In the genomic region with DNA sequence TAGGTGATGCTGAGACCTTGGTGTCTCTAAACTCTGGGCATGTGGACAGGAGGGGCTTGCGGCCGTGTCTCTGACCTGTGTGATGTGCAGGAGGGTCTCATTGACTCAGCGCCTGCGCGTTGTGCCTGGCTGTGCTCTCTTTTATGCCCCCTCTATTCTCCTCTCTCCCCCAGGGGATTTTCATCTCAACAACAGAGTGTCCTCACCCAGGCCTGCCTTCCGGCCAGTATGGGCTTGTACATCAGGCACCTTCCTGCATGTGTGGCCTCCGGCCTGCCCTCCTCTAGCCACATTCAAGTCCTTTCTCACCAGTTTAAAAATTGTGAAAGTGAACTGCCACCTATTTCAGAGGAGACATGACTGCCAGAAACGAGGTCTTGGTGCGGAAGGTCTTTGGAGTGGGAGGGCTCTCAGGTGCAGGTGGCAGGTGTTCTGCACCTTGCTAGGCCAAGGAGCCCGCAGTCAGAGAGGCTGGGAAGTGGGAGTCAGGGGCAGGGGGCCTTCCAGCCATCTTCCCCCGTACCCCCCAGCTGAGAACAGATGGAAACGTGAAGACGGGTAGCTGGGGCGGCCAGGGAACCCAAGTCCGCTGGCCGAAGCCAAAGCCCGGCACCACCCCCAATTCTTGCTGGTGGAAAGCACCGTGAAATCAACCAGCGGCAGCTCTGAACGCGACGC, we compare ENCODE assay signal across 7 cellular contexts. TPM values are rescaled to one million over a fixed set of nuclear protein-coding genes. Genes with fewer than 3 reads are reported as not detected.
DNase-seq lines count a peak whose midpoint lies in the region; ATAC-seq and TF ChIP-seq lines count a peak whose summit lies in the region.

No MANE protein-coding gene starts in this region.

- RAD21 ChIA-PET in HCT116 (lab: Charles Lee; ENCODE audit: low non-redundant PET in 1 of 2, low total read pairs in 2 of 2, uncharacterized antibody in 2 of 2, unreplicated experiment in 2 of 2): no interaction called here

- DNase-seq in HCT116 (ENCODE audit: low read depth, low spot score): no peak
- no peak for DNase-seq in WTC11 (ENCODE audit: low spot score)
- no peak for DNase-seq in stimulated activated naive B cell treated with anti-CD40 and anti-IgM and Interleukin-4, amounts not matched to agents 10 μg/mL and 1 μg/mL and 100 μg/mL, for 72 hours
- DNase-seq in HPDE6-E6E7 (ENCODE audit: extremely low spot score): no peak

- TF ChIP-seq RAD21 in HCT116 (IDR thresholded peaks at IDR 0.05; ENCODE audit: low read depth): no peak

- H3K9me3 Mint-ChIP-seq in WTC11: no peaks in the 10 kb centered on the region
- H3K9me3 Mint-ChIP-seq in stimulated activated naive B cell treated with anti-CD40 and anti-IgM and Interleukin-4, amounts not matched to agents 10 μg/mL and 1 μg/mL and 100 μg/mL, for 72 hours: no peaks in the 10 kb centered on the region

- H3K27me3 ChIP-seq in HCT116 (ENCODE audit: insufficient read depth, low read length): no peaks in the 10 kb centered on the region
- no peaks in the 10 kb centered on the region for H3K27me3 ChIP-seq in gastroesophageal sphincter

- 94 to 100% methylated on average over 2 to 4 of the region's 22 CpGs for whole genome bisulfite sequencing in gastroesophageal sphincter (ENCODE audit: low coverage in 1 of 2), 2 donors

- BruUV-seq in HCT116 (replicated peaks; lab: Mats Ljungman, UMichigan): no TSS peak

- H3K27ac ChIP-seq in HCT116 (ENCODE audit: low read depth, low read length): peak overlapping the region; percentile 84; the same call in 1 of the 2 replicates
- H3K27ac ChIP-seq in gastroesophageal sphincter: peak overlapping the region in 3 of 4 donors; percentile 91 to 93 (median 92)

- no peaks in the 10 kb centered on the region for H4K20me1 ChIP-seq in HCT116 (ENCODE audit: insufficient read depth)

- H2AFZ ChIP-seq in HCT116 (ENCODE audit: low read depth, low read length, poor library complexity, severe bottlenecking): no peak overlapping the region

- H3K27ac Mint-ChIP-seq in WTC11: 0 out of 2 replicates have a peak overlapping the region, but pooled peaks have one; percentile 65
- peak overlapping the region; percentile 84 for H3K27ac Mint-ChIP-seq in stimulated activated naive B cell treated with anti-CD40 and anti-IgM and Interleukin-4, amounts not matched to agents 10 μg/mL and 1 μg/mL and 100 μg/mL, for 72 hours

- no peaks in the 10 kb centered on the region for H3K9me3 ChIP-seq in HCT116 (ENCODE audit: control insufficient read depth in 1 of 2, insufficient read depth in 1 of 2, low read depth in 1 of 2, low read length in 2 of 2)
- H3K9me3 ChIP-seq in gastroesophageal sphincter: no peaks in the 10 kb centered on the region

- no peaks in the 10 kb centered on the region for H3K9me2 ChIP-seq in HCT116 (ENCODE audit: insufficient read depth)

- no peak for TF ChIP-seq EP300 in gastroesophageal sphincter (IDR thresholded peaks at IDR 0.05)

- peak overlapping the region; percentile 73 for H3K4me3 Mint-ChIP-seq in WTC11
- H3K4me3 Mint-ChIP-seq in stimulated activated naive B cell treated with anti-CD40 and anti-IgM and Interleukin-4, amounts not matched to agents 10 μg/mL and 1 μg/mL and 100 μg/mL, for 72 hours: peak overlapping the region; percentile 73 to 90

- peaks cover 9% of the 10 kb centered on the region for H3K4me1 Mint-ChIP-seq in WTC11
- H3K4me1 Mint-ChIP-seq in stimulated activated naive B cell treated with anti-CD40 and anti-IgM and Interleukin-4, amounts not matched to agents 10 μg/mL and 1 μg/mL and 100 μg/mL, for 72 hours: peaks cover 8 to 25% of the 10 kb centered on the region in 2 donors

- peaks cover 18% of the 10 kb centered on the region; the same call in 1 of the 2 replicates for H3K79me2 ChIP-seq in HCT116 (ENCODE audit: insufficient read depth, low read length)

- no peaks in the 10 kb centered on the region; the same call in 1 of the 2 replicates for H3K27me3 Mint-ChIP-seq in WTC11 (ENCODE audit: low read depth)
- no peaks in the 10 kb centered on the region for H3K27me3 Mint-ChIP-seq in stimulated activated naive B cell treated with anti-CD40 and anti-IgM and Interleukin-4, amounts not matched to agents 10 μg/mL and 1 μg/mL and 100 μg/mL, for 72 hours

- no peak for TF ChIP-seq CTCF in HCT116 (IDR thresholded peaks at IDR 0.05 in 2 of 3, conservative IDR thresholded peaks at IDR 0.05 in 1 of 3; ENCODE audit: borderline replicate concordance in 1 of 3, insufficient read depth in 1 of 3, low read depth in 2 of 3, low read length in 2 of 3)
- TF ChIP-seq CTCF in WTC11 (IDR thresholded peaks at IDR 0.05): no peak
- no peak for TF ChIP-seq CTCF in gastroesophageal sphincter (IDR thresholded peaks at IDR 0.05)

- H3K4me1 ChIP-seq in HCT116 (ENCODE audit: control insufficient read depth in 1 of 2, insufficient read depth in 2 of 2, low read length in 2 of 2) (peaks cover 9 to 17% of the 10 kb centered on the region in 2 experiments), gastroesophageal sphincter (peaks cover 0 to 24% (median 18%) of the 10 kb centered on the region in 3 donors)

- H3K36me3 ChIP-seq in HCT116 (ENCODE audit: control insufficient read depth in 1 of 2, insufficient read depth in 2 of 2, low read length in 2 of 2): peaks cover 9 to 17% of the 10 kb centered on the region in 2 experiments; a peak in 3 of 4 replicates
- peaks cover 0 to 79% of the 10 kb centered on the region in 2 donors for H3K36me3 ChIP-seq in gastroesophageal sphincter

- peak overlapping the region; percentile 38; the same call in 1 of the 2 replicates for H3K9ac ChIP-seq in HCT116 (ENCODE audit: low read length)

- CTCF ChIA-PET in HCT116 (lab: Charles Lee) (interaction anchor here (0.6 to 1.2 kb wide), 5 partner anchors 9 to 341 kb away, joined by 3 to 7 read pairs (median 4); partner anchors contain the start of gene ZDHHC4), WTC11 (lab: Charles Lee) (interaction anchor here (0.5 to 2.7 kb wide), 13 partner anchors 9 to 787 kb away, joined by 3 to 27 read pairs (median 5); partner anchors contain the start of gene ZDHHC4)

- POLR2A ChIA-PET in HCT116 (lab: Charles Lee) (interaction anchor here (0.7 kb wide), 1 partner anchor 31 kb away, joined by 3 read pairs; no protein-coding TSS in a partner anchor), WTC11 (lab: Charles Lee) (interaction anchor here (0.6 to 1.2 kb wide), 2 partner anchors 72 to 73 kb away, joined by 4 to 5 read pairs; no protein-coding TSS in a partner anchor)

- H3K4me3 ChIP-seq in HCT116 (replicated peaks in 1 of 2; ENCODE audit: low read depth in 1 of 2, low read length in 2 of 2) (no peak overlapping the region; a peak in 1 of 4 replicates), gastroesophageal sphincter (peak overlapping the region in 1 of 2 donors; percentile 91)

- TF ChIP-seq POLR2A in HCT116 (IDR thresholded peaks at IDR 0.05; ENCODE audit: borderline replicate concordance, extremely low read depth, insufficient read depth, insufficient read length): no peak
- no peak for TF ChIP-seq POLR2A in gastroesophageal sphincter (IDR thresholded peaks at IDR 0.05)

- H3K36me3 Mint-ChIP-seq in WTC11: peaks cover 48% of the 10 kb centered on the region
- H3K36me3 Mint-ChIP-seq in stimulated activated naive B cell treated with anti-CD40 and anti-IgM and Interleukin-4, amounts not matched to agents 10 μg/mL and 1 μg/mL and 100 μg/mL, for 72 hours: peaks cover 41 to 43% of the 10 kb centered on the region in 2 donors

- intact Hi-C loops in HCT116 (cut with micrococcal nuclease): loop anchor here (10.0 kb wide), 1 partner anchor 266 kb away; no protein-coding TSS in a partner anchor

- H3K4me2 ChIP-seq in HCT116 (ENCODE audit: low read length): peak overlapping the region; percentile 51

- ATAC-seq in HCT116 (no peak; the same call in 1 of the 2 replicates), WTC11 (peak; percentile 13), gastroesophageal sphincter (no peak), HG02885 (IDR thresholded peaks at IDR 0.05; ENCODE audit: poor library complexity, unreplicated experiment) (no peak), HG03354 (IDR thresholded peaks at IDR 0.05; ENCODE audit: poor library complexity, severe bottlenecking, unreplicated experiment) (no peak)
- ATAC-seq in stimulated activated naive B cell treated with anti-CD40 and anti-IgM and Interleukin-4, amounts not matched to agents 10 μg/mL and 1 μg/mL and 100 μg/mL, for 72 hours (replicated peaks): no peak

TF ChIP-seq in HCT116, 20 proteins besides CTCF, POLR2A, EP300 and RAD21 (continues in another document):
- TF ChIP-seq EZH2phosphoT487 (IDR thresholded peaks at IDR 0.05; ENCODE audit: borderline replicate concordance) (no peak), EGR1 (IDR thresholded peaks at IDR 0.05; ENCODE audit: low read depth) (no peak), EZH2 (IDR thresholded peaks at IDR 0.05) (no peak), ATF3 (IDR thresholded peaks at IDR 0.05) (no peak), CBX3 (IDR thresholded peaks at IDR 0.05; ENCODE audit: low read depth) (no peak)

TF ChIP-seq in WTC11, 78 proteins besides CTCF, POLR2A, EP300 and RAD21 (continues in another document):
- no peak for TF ChIP-seq FOXK1 (CRISPR knock-in tag; IDR thresholded peaks at IDR 0.05)
- no peak for TF ChIP-seq ZNF263 (CRISPR knock-in tag; IDR thresholded peaks at IDR 0.05; ENCODE audit: low read depth)
- no peak for TF ChIP-seq PREB (CRISPR knock-in tag; IDR thresholded peaks at IDR 0.05; ENCODE audit: borderline replicate concordance)
- TF ChIP-seq TEAD4 (CRISPR knock-in tag; IDR thresholded peaks at IDR 0.05): no peak

RNA-seq across cellular contexts. Expression of gene INTS15, which starts 0.5 kb away (rescaled TPM):
- total RNA-seq in HCT116 (2021; ENCODE audit: unreplicated experiment): 24.3 TPM
- polyA plus RNA-seq in HCT116 (2012): 13.1 and 14.6 TPM in 2 replicates
- total RNA-seq in WTC11 (2021): 25.6 to 28.2 TPM (median 27.6 TPM) in 3 replicates
- total RNA-seq in gastroesophageal sphincter: 10 to 100 TPM; 25.6 to 34.5 (median 32.5) TPM

RNA-seq across cellular contexts. Expression of gene ZDHHC4, which starts 12.0 kb away (rescaled TPM):
- 59.3 TPM for total RNA-seq in HCT116 (2021; ENCODE audit: unreplicated experiment)
- polyA plus RNA-seq in HCT116 (2012): 70.0 and 80.4 TPM in 2 replicates
- total RNA-seq in WTC11 (2021): 37.7 to 48.2 TPM (median 46.4 TPM) in 3 replicates
- 10 to 100 TPM; 54.6 to 63.8 (median 58.8) TPM for total RNA-seq in gastroesophageal sphincter

RNA-seq across cellular contexts. Expression of gene ZNF853, which starts 26.1 kb away (rescaled TPM):
- total RNA-seq in HCT116 (2021; ENCODE audit: unreplicated experiment): 0.05 TPM
- polyA plus RNA-seq in HCT116 (2012): 0.04 and 0.09 TPM in 2 replicates
- 7.7 to 8.0 TPM (median 8.0 TPM) in 3 replicates for total RNA-seq in WTC11 (2021)
- 10 to 100 TPM; 12.9 to 32.3 (median 19.4) TPM for total RNA-seq in gastroesophageal sphincter

RNA-seq across cellular contexts. Expression of gene GRID2IP, which starts 38.0 kb away (rescaled TPM):
- 3.2 TPM for total RNA-seq in HCT116 (2021; ENCODE audit: unreplicated experiment)
- 1.4 and 1.8 TPM in 2 replicates for polyA plus RNA-seq in HCT116 (2012)
- total RNA-seq in WTC11 (2021): 3.0 to 4.8 TPM (median 4.6 TPM) in 3 replicates
- total RNA-seq in gastroesophageal sphincter: under 1 TPM in 1 of 4 donors, not detected in 3; 0.27 TPM

RNA-seq across cellular contexts. Expression of gene ZNF316, which starts 47.8 kb away (rescaled TPM):
- total RNA-seq in HCT116 (2021; ENCODE audit: unreplicated experiment): 25.0 TPM
- polyA plus RNA-seq in HCT116 (2012): 13.3 and 14.2 TPM in 2 replicates
- 15.1 to 19.9 TPM (median 18.8 TPM) in 3 replicates for total RNA-seq in WTC11 (2021)
- 10 to 100 TPM; 21.9 to 32.8 (median 26.0) TPM for total RNA-seq in gastroesophageal sphincter
